11 cellular contexts compared by ENCODE assay signal in the genomic region with DNA sequence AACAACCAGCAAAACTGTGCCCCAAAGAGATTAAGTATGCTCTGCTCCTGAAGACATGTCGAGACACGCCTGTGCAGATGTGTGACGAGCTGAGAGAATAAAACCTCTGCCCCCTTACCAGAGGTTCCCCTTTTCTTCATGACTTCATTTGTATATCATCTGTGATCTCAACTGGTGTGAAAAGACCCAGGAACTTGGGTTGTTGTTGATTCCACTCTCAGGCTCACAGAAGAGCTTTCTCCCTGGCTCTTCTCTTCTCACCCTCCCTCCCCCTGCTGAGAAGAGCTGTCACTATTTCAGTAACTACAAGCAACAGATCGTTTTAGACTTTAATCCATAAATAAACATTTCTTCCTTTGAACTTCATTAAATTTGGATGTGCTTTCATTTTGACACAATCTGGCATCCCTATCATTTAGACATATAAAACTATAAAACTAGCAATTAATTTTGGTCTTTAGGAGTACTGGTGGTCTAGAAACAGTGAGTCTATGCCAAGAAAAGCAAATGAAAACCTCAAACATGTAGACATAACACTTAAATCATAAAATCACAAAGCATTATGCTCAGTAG.
DNase-seq lines count a peak whose midpoint lies in the region; ATAC-seq lines count a peak whose summit lies in the region.
"Had no signal": no experiment of that assay in that cellular context is flagged by ENCODE, and none has a peak within 500 bp of the region (broad histone marks: within the 10 kb centered on the region; RNA-seq: fewer than 3 reads in every experiment).

No MANE protein-coding gene starts in this region.

- ATAC-seq in GM18520 (IDR thresholded peaks at IDR 0.05; ENCODE audit: unreplicated experiment) (peak; percentile 82), HG02623 (IDR thresholded peaks at IDR 0.05; ENCODE audit: unreplicated experiment) (peak; percentile 52), HG02973 (IDR thresholded peaks at IDR 0.05; ENCODE audit: unreplicated experiment) (no peak)
- ATAC-seq: naive thymus-derived CD8-positive, alpha-beta T cell had no signal

- DNase-seq in NCI-H1694 (lab: John Stamatoyannopoulos, UW) (peak; percentile 76), kidney glomerular epithelial cell (lab: John Stamatoyannopoulos, UW) (peak; percentile 84), cortex of kidney (lab: John Stamatoyannopoulos, UW) (no peak)
- no peak for DNase-seq in stimulated activated CD4-positive, alpha-beta T cell treated with anti-CD3 and anti-CD28 coated beads, Interleukin-1b, Interleukin-23, amount 100 ng/mL, for 48 hours
- no peak for DNase-seq in activated CD8-positive, alpha-beta memory T cell treated with anti-CD3 and anti-CD28 coated beads for 24 hours
- DNase-seq: activated CD4-positive, alpha-beta T cell treated with anti-CD3 and anti-CD28 coated beads, Interleukin-2, amount 10 ng/mL, durations not matched to agents 24 days and 14 days; naive thymus-derived CD8-positive, alpha-beta T cell; stimulated activated CD4-positive, alpha-beta T cell treated with anti-CD3 and anti-CD28 coated beads, Interleukin-4, amount 100 ng/mL, for 24 hours had no signal

Comparison
In these comparisons a context has a peak if more than half of its experiments do, and no peak if none do; other contexts are left out.
1. DNase-seq: peak in NCI-H1694 (single experiment) and kidney glomerular epithelial cell (single experiment); none in stimulated activated CD4-positive, alpha-beta T cell treated with anti-CD3 and anti-CD28 coated beads, Interleukin-1b, Interleukin-23, amount 100 ng/mL, for 48 hours (single experiment), activated CD8-positive, alpha-beta memory T cell treated with anti-CD3 and anti-CD28 coated beads for 24 hours (single experiment) and cortex of kidney (single experiment).